ENCODE assay signal across 1 cellular context in the genomic region with DNA sequence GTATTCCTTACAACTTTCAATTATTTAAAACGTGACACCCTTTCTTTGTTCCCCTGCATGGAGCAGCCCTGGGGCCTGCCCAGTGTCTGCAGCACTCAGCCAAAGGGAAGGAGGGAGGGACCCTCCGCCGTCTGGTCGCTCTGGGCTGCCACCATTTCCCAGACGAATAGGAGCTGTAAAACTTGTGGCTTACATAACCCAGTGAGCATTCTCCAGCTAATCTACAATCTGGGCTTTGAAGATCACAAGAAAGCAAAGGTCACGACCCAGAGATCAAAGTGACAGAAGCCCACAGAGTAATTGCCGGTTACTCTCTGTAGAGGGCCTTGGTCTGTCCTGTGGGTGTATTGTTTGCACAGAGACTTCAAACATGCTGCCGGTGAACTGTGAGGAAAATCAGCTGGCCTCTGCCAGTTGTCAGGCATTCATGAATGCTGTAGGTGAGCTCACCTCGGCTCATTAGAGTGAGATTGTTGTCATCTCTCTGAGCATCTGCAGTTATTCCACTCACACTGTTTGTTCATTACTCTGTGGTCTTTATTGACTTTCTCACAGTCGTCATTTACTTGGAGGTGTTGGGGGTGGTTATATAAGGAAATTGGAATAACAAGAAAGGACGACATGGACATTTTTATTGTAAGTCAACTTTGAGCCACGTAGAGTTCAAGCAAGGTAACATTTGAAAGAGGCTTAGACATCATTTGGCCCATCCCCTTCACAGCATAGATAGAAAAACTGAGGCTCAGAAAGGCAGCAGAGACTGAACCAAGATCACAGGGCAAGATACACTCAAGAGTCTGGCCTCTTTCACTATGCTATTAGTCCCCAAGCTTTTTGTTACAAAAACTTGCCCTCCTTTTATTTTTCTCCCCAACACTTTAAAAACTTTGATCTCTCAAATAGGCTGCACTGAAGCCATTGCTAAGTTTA.
A peak's percentile ranks its signal among the peaks of the same experiment; 100 is the strongest.
TF ChIP-seq lines count a peak whose summit lies in the region.

No MANE protein-coding gene starts in this region.

TF ChIP-seq in HepG2, 621 proteins besides CTCF, POLR2A, EP300 and RAD21 (continued from another document and continues in another):
- TF ChIP-seq, protein P1, sequence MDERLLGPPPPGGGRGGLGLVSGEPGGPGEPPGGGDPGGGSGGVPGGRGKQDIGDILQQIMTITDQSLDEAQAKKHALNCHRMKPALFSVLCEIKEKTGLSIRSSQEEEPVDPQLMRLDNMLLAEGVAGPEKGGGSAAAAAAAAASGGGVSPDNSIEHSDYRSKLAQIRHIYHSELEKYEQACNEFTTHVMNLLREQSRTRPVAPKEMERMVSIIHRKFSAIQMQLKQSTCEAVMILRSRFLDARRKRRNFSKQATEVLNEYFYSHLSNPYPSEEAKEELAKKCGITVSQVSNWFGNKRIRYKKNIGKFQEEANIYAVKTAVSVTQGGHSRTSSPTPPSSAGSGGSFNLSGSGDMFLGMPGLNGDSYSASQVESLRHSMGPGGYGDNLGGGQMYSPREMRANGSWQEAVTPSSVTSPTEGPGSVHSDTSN (CRISPR knock-in tag; IDR thresholded peaks at IDR 0.05), result peak; percentile 42
- TF ChIP-seq MAFG (CRISPR knock-in tag; IDR thresholded peaks at IDR 0.05) (no peak), KLF15 (CRISPR knock-in tag; IDR thresholded peaks at IDR 0.05; ENCODE audit: borderline replicate concordance) (peak; percentile 26; the same call in 1 of the 2 replicates), HNRNPH1 (optimal IDR thresholded peaks at IDR 0.05; ENCODE audit: low read depth, low read length) (no peak), ZNF720 (CRISPR knock-in tag; IDR thresholded peaks at IDR 0.05) (no peak), ZNF329 (CRISPR knock-in tag; IDR thresholded peaks at IDR 0.05; ENCODE audit: low read depth) (0 out of 2 replicates have a peak, but pooled peaks have one; percentile 14), ZNF432 (CRISPR knock-in tag; IDR thresholded peaks at IDR 0.05; ENCODE audit: borderline replicate concordance) (no peak), SP4 (CRISPR knock-in tag; IDR thresholded peaks at IDR 0.05) (peak; percentile 30; the same call in 1 of the 2 replicates), MIER2 (CRISPR knock-in tag; IDR thresholded peaks at IDR 0.05) (0 out of 2 replicates have a peak, but pooled peaks have one; percentile 58), MTA3 (CRISPR knock-in tag; IDR thresholded peaks at IDR 0.05) (no peak), ZKSCAN5 (CRISPR knock-in tag; IDR thresholded peaks at IDR 0.05) (0 out of 2 replicates have a peak, but pooled peaks have one; percentile 26), RFX1 (IDR thresholded peaks at IDR 0.05) (no peak), ZSCAN25 (CRISPR knock-in tag; IDR thresholded peaks at IDR 0.05) (peak; percentile 73; the same call in 1 of the 2 replicates), ZNF558 (CRISPR knock-in tag; IDR thresholded peaks at IDR 0.05; ENCODE audit: borderline replicate concordance) (peak; percentile 72; the same call in 1 of the 2 replicates), FIP1L1 (IDR thresholded peaks at IDR 0.05; ENCODE audit: borderline replicate concordance, insufficient read depth, low read depth, low read length) (no peak), ZNF530 (CRISPR knock-in tag; IDR thresholded peaks at IDR 0.05; ENCODE audit: low read depth) (no peak), KLF13 (CRISPR knock-in tag; IDR thresholded peaks at IDR 0.05) (no peak), WIZ (CRISPR knock-in tag; IDR thresholded peaks at IDR 0.05) (peak; percentile 50; the same call in 1 of the 2 replicates), ZSCAN30 (CRISPR knock-in tag; IDR thresholded peaks at IDR 0.05) (0 out of 2 replicates have a peak, but pooled peaks have one; percentile 34), XBP1 (CRISPR knock-in tag; IDR thresholded peaks at IDR 0.05) (no peak), ZEB1 (IDR thresholded peaks at IDR 0.05; ENCODE audit: insufficient replicate concordance, low read depth) (peak; percentile 94), TAF15 (IDR thresholded peaks at IDR 0.05; ENCODE audit: low read depth, low read length, poor library complexity, severe bottlenecking) (no peak), MXD4 (CRISPR knock-in tag; IDR thresholded peaks at IDR 0.05) (peak; percentile 81; the same call in 1 of the 2 replicates), ZNF350 (CRISPR knock-in tag; IDR thresholded peaks at IDR 0.05; ENCODE audit: borderline replicate concordance, low read depth) (peak; percentile 93; the same call in 1 of the 2 replicates)
- TF ChIP-seq, protein P2, sequence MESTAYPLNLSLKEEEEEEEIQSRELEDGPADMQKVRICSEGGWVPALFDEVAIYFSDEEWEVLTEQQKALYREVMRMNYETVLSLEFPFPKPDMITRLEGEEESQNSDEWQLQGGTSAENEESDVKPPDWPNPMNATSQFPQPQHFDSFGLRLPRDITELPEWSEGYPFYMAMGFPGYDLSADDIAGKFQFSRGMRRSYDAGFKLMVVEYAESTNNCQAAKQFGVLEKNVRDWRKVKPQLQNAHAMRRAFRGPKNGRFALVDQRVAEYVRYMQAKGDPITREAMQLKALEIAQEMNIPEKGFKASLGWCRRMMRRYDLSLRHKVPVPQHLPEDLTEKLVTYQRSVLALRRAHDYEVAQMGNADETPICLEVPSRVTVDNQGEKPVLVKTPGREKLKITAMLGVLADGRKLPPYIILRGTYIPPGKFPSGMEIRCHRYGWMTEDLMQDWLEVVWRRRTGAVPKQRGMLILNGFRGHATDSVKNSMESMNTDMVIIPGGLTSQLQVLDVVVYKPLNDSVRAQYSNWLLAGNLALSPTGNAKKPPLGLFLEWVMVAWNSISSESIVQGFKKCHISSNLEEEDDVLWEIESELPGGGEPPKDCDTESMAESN (CRISPR knock-in tag; conservative IDR thresholded peaks at IDR 0.05), result peak; percentile 93
- TF ChIP-seq, protein P3, sequence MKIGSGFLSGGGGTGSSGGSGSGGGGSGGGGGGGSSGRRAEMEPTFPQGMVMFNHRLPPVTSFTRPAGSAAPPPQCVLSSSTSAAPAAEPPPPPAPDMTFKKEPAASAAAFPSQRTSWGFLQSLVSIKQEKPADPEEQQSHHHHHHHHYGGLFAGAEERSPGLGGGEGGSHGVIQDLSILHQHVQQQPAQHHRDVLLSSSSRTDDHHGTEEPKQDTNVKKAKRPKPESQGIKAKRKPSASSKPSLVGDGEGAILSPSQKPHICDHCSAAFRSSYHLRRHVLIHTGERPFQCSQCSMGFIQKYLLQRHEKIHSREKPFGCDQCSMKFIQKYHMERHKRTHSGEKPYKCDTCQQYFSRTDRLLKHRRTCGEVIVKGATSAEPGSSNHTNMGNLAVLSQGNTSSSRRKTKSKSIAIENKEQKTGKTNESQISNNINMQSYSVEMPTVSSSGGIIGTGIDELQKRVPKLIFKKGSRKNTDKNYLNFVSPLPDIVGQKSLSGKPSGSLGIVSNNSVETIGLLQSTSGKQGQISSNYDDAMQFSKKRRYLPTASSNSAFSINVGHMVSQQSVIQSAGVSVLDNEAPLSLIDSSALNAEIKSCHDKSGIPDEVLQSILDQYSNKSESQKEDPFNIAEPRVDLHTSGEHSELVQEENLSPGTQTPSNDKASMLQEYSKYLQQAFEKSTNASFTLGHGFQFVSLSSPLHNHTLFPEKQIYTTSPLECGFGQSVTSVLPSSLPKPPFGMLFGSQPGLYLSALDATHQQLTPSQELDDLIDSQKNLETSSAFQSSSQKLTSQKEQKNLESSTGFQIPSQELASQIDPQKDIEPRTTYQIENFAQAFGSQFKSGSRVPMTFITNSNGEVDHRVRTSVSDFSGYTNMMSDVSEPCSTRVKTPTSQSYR (CRISPR knock-in tag; IDR thresholded peaks at IDR 0.05; ENCODE audit: borderline replicate concordance), result peak; percentile 81; the same call in 1 of the 2 replicates
- TF ChIP-seq, protein P4, sequence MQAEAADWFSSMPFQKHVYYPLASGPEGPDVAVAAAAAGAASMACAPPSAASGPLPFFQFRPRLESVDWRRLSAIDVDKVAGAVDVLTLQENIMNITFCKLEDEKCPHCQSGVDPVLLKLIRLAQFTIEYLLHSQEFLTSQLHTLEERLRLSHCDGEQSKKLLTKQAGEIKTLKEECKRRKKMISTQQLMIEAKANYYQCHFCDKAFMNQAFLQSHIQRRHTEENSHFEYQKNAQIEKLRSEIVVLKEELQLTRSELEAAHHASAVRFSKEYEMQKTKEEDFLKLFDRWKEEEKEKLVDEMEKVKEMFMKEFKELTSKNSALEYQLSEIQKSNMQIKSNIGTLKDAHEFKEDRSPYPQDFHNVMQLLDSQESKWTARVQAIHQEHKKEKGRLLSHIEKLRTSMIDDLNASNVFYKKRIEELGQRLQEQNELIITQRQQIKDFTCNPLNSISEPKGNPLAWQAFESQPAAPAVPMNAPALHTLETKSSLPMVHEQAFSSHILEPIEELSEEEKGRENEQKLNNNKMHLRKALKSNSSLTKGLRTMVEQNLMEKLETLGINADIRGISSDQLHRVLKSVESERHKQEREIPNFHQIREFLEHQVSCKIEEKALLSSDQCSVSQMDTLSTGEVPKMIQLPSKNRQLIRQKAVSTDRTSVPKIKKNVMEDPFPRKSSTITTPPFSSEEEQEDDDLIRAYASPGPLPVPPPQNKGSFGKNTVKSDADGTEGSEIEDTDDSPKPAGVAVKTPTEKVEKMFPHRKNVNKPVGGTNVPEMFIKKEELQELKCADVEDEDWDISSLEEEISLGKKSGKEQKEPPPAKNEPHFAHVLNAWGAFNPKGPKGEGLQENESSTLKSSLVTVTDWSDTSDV (CRISPR knock-in tag; IDR thresholded peaks at IDR 0.05), result no peak
- TF ChIP-seq, protein P5, sequence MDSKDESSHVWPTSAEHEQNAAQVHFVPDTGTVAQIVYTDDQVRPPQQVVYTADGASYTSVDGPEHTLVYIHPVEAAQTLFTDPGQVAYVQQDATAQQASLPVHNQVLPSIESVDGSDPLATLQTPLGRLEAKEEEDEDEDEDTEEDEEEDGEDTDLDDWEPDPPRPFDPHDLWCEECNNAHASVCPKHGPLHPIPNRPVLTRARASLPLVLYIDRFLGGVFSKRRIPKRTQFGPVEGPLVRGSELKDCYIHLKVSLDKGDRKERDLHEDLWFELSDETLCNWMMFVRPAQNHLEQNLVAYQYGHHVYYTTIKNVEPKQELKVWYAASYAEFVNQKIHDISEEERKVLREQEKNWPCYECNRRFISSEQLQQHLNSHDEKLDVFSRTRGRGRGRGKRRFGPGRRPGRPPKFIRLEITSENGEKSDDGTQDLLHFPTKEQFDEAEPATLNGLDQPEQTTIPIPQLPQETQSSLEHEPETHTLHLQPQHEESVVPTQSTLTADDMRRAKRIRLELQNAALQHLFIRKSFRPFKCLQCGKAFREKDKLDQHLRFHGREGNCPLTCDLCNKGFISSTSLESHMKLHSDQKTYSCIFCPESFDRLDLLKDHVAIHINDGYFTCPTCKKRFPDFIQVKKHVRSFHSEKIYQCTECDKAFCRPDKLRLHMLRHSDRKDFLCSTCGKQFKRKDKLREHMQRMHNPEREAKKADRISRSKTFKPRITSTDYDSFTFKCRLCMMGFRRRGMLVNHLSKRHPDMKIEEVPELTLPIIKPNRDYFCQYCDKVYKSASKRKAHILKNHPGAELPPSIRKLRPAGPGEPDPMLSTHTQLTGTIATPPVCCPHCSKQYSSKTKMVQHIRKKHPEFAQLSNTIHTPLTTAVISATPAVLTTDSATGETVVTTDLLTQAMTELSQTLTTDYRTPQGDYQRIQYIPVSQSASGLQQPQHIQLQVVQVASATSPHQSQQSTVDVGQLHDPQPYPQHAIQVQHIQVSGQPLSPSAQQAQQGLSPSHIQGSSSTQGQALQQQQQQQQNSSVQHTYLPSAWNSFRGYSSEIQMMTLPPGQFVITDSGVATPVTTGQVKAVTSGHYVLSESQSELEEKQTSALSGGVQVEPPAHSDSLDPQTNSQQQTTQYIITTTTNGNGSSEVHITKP (CRISPR knock-in tag; IDR thresholded peaks at IDR 0.05; ENCODE audit: low read depth), result peak; percentile 72
- TF ChIP-seq, protein P6, sequence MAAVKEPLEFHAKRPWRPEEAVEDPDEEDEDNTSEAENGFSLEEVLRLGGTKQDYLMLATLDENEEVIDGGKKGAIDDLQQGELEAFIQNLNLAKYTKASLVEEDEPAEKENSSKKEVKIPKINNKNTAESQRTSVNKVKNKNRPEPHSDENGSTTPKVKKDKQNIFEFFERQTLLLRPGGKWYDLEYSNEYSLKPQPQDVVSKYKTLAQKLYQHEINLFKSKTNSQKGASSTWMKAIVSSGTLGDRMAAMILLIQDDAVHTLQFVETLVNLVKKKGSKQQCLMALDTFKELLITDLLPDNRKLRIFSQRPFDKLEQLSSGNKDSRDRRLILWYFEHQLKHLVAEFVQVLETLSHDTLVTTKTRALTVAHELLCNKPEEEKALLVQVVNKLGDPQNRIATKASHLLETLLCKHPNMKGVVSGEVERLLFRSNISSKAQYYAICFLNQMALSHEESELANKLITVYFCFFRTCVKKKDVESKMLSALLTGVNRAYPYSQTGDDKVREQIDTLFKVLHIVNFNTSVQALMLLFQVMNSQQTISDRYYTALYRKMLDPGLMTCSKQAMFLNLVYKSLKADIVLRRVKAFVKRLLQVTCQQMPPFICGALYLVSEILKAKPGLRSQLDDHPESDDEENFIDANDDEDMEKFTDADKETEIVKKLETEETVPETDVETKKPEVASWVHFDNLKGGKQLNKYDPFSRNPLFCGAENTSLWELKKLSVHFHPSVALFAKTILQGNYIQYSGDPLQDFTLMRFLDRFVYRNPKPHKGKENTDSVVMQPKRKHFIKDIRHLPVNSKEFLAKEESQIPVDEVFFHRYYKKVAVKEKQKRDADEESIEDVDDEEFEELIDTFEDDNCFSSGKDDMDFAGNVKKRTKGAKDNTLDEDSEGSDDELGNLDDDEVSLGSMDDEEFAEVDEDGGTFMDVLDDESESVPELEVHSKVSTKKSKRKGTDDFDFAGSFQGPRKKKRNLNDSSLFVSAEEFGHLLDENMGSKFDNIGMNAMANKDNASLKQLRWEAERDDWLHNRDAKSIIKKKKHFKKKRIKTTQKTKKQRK (IDR thresholded peaks at IDR 0.05; ENCODE audit: low read length), result no peak
- TF ChIP-seq, protein P7, sequence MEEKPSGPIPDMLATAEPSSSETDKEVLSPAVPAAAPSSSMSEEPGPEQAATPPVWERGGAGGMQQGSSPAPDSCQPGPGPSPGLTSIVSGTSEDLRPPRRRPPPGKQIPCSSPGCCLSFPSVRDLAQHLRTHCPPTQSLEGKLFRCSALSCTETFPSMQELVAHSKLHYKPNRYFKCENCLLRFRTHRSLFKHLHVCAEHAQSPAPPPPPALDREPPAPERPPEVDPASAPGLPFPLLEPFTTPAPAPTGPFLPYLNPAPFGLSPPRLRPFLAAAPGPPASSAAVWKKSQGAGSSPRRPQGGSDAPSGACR (CRISPR knock-in tag; IDR thresholded peaks at IDR 0.05), result peak; percentile 76; the same call in 1 of the 2 replicates
- TF ChIP-seq, protein P8, sequence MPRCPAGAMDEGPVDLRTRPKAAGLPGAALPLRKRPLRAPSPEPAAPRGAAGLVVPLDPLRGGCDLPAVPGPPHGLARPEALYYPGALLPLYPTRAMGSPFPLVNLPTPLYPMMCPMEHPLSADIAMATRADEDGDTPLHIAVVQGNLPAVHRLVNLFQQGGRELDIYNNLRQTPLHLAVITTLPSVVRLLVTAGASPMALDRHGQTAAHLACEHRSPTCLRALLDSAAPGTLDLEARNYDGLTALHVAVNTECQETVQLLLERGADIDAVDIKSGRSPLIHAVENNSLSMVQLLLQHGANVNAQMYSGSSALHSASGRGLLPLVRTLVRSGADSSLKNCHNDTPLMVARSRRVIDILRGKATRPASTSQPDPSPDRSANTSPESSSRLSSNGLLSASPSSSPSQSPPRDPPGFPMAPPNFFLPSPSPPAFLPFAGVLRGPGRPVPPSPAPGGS (CRISPR knock-in tag; IDR thresholded peaks at IDR 0.05), result 0 out of 2 replicates have a peak, but pooled peaks have one; percentile 69
- TF ChIP-seq, protein P9, sequence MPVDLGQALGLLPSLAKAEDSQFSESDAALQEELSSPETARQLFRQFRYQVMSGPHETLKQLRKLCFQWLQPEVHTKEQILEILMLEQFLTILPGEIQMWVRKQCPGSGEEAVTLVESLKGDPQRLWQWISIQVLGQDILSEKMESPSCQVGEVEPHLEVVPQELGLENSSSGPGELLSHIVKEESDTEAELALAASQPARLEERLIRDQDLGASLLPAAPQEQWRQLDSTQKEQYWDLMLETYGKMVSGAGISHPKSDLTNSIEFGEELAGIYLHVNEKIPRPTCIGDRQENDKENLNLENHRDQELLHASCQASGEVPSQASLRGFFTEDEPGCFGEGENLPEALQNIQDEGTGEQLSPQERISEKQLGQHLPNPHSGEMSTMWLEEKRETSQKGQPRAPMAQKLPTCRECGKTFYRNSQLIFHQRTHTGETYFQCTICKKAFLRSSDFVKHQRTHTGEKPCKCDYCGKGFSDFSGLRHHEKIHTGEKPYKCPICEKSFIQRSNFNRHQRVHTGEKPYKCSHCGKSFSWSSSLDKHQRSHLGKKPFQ (CRISPR knock-in tag; IDR thresholded peaks at IDR 0.05; ENCODE audit: insufficient replicate concordance), result peak; percentile 93
